In the genomic region with DNA sequence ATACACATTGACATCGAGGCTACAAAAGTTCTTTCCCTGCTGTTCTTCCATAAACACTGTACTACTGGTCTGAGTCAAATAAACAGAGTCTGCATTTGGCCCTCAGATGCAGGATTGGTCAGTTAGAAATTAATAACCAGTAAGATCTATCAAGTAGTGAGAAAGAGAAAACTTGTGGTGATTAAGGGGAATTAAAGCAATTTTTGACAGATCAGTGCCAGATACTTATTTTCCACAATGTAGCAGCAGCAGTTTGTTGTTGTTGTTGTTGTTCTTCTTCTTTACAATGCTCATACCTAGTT, we compare ENCODE assay signal across 11 cellular contexts.
DNase-seq lines count a peak whose midpoint lies in the region; ATAC-seq, FAIRE-seq and TF ChIP-seq lines count a peak whose summit lies in the region.
"Had no signal": no experiment of that assay in that cellular context is flagged by ENCODE, and none has a peak within 500 bp of the region (broad histone marks: within the 10 kb centered on the region; RNA-seq: fewer than 3 reads in every experiment).

No MANE protein-coding gene starts in this region.

- DNase-seq in bronchial epithelial cell (ENCODE audit: low read depth) (no peak), NCI-H2196 (lab: John Stamatoyannopoulos, UW; ENCODE audit: unreplicated experiment) (no peak), HUDEP-2 (lab: John Stamatoyannopoulos, UW; ENCODE audit: unreplicated experiment in 76 of 76) (no peak)
- DNase-seq: DMS79 treated with DMSO at 0.1 percent for 48 hours, KG1, NCI-H69 had no signal

- FAIRE-seq in bronchial epithelial cell (lab: Jason Lieb, UNC), result no peak

- TF ChIP-seq CTCF in bronchial epithelial cell (IDR thresholded peaks at IDR 0.05; ENCODE audit: insufficient read depth, low read length, severe bottlenecking) (no peak), neutrophil (IDR thresholded peaks at IDR 0.05) (no peak)

- H3K4me3 ChIP-seq in bronchial epithelial cell (ENCODE audit: low read depth, low read length), result peak overlapping the region; percentile 3
- peak overlapping the region; percentile 9 to 38 for H3K4me3 ChIP-seq in neutrophil (ENCODE audit: low read depth in 1 of 2, low read length in 1 of 2)

- no peaks in the 10 kb centered on the region for H3K36me3 ChIP-seq in bronchial epithelial cell (ENCODE audit: control insufficient read depth, insufficient read depth, low read length)
- H3K36me3 ChIP-seq in neutrophil, result no peaks in the 10 kb centered on the region

- H3K27me3 ChIP-seq in bronchial epithelial cell (ENCODE audit: control insufficient read depth, insufficient read depth, low read length), result no peaks in the 10 kb centered on the region
- no peaks in the 10 kb centered on the region for H3K27me3 ChIP-seq in neutrophil

- peaks cover 17 to 39% of the 10 kb centered on the region in 2 experiments for H3K4me1 ChIP-seq in neutrophil (ENCODE audit: control insufficient read depth in 1 of 2, insufficient read depth in 1 of 2, low read depth in 1 of 2, low read length in 1 of 2)

- H3K27ac ChIP-seq in neutrophil, result peak overlapping the region; percentile 45

- ATAC-seq in GM18498 (IDR thresholded peaks at IDR 0.05; ENCODE audit: unreplicated experiment), result peak; percentile 29
- peak; percentile 34 for ATAC-seq in HG03064 (IDR thresholded peaks at IDR 0.05; ENCODE audit: low read depth, unreplicated experiment)
- no peak for ATAC-seq in HG03378 (IDR thresholded peaks at IDR 0.05; ENCODE audit: unreplicated experiment)
- ATAC-seq in GM21576 (IDR thresholded peaks at IDR 0.05; ENCODE audit: unreplicated experiment), result no peak

- no peaks in the 10 kb centered on the region for H3K9me3 ChIP-seq in neutrophil

Comparison
In these comparisons a context has a peak if more than half of its experiments do, and no peak if none do; other contexts are left out.
1. ATAC-seq: peak in GM18498 (single experiment) and HG03064 (single experiment); none in HG03378 (single experiment) and GM21576 (single experiment).